Comparison of ENCODE assay signal across 13 cellular contexts in the genomic region with DNA sequence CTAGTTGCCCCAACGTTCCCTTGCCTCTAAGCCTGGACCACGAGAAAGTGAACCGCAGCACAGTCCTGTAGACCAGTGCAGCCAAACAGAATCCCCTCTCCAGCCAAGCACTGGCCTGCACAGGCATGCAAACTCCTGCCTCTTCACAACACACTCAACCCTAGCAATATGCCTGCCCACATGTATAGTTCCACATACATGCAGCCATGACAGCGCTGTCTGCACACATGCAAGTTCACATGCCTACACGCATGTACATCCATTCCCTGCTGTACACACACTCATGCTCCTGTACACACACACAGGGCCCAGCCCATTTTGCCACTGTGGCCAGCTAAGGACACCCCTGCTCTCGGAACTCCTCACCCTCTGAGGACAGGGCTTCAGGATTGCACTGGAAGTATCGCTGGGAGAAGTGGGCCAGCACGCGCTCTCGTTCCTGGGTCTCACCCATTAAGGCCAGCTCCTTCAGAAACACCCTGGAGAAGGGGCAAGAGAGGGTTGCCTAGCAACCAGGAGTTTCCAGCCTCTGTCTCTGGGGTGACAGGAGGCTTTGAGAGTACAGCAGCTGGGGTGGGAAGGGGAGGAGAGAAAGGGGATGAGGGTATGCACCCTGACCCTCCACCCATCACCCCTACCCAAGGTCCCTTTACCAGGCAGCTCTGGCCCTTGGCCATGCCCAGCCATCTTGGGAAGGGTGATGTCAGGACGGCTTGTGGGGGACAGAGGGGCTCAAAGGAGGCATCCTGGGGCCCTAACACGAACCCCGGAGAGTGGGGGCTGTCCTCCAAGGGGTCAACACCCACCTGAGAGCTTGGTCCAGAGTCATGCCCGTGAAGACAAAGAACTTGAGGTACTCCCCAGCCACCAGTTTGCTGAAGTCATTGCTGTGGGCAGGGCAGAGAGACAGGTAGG. TPM values are rescaled to one million over a fixed set of nuclear protein-coding genes. Genes with fewer than 3 reads are reported as not detected.
DNase-seq lines count a peak whose midpoint lies in the region; ATAC-seq and TF ChIP-seq lines count a peak whose summit lies in the region.
"Had no signal": no experiment of that assay in that cellular context is flagged by ENCODE, and none has a peak within 500 bp of the region (broad histone marks: within the 10 kb centered on the region; RNA-seq: fewer than 3 reads in every experiment).

No MANE protein-coding gene starts in this region.

- H2BK5ac ChIP-seq in mesenchymal stem cell (ENCODE audit: low read depth, low read length, poor library complexity, severe bottlenecking), result no peak overlapping the region

- peaks cover 29% of the 10 kb centered on the region for H3K4me1 Mint-ChIP-seq in activated T-cell treated with anti-CD3 and anti-CD28 coated beads, Interleukin-2, amount 50 U/mL, for 4 hours (ENCODE audit: low read depth)
- peaks cover 34% of the 10 kb centered on the region for H3K4me1 Mint-ChIP-seq in activated naive CD8-positive, alpha-beta T cell (ENCODE audit: low read depth)

- peak overlapping the region; percentile 5 for H3K27ac Mint-ChIP-seq in activated naive CD8-positive, alpha-beta T cell

- H3K4me3 ChIP-seq in mesenchymal stem cell (ENCODE audit: insufficient read depth in 1 of 2, low read depth in 1 of 2, low read length in 2 of 2) (no peak overlapping the region), brain microvascular endothelial cell (ENCODE audit: low read depth, low read length) (no peak overlapping the region)

- H3K14ac ChIP-seq in mesenchymal stem cell (ENCODE audit: low read length in 2 of 2), result no peak overlapping the region

- peak overlapping the region; percentile 60 for H3K4me3 Mint-ChIP-seq in activated T-cell treated with anti-CD3 and anti-CD28 coated beads, Interleukin-2, amount 50 U/mL, for 4 hours
- peak overlapping the region; percentile 86 for H3K4me3 Mint-ChIP-seq in activated naive CD8-positive, alpha-beta T cell

- H3K23ac ChIP-seq in mesenchymal stem cell (ENCODE audit: low read length in 2 of 2), result no peak overlapping the region

- H3K36me3 ChIP-seq in mesenchymal stem cell (ENCODE audit: control insufficient read depth in 1 of 2, insufficient read depth in 2 of 2, low read depth in 1 of 2, low read length in 2 of 2), result no peaks in the 10 kb centered on the region
- H3K36me3 ChIP-seq in brain microvascular endothelial cell (replicated peaks), result no peaks in the 10 kb centered on the region
- H3K36me3 ChIP-seq: spleen had no signal

- TF ChIP-seq CTCF in brain microvascular endothelial cell (IDR thresholded peaks at IDR 0.05; ENCODE audit: low read depth, low read length, missing control alignments), result no peak

- H3K4me1 ChIP-seq in mesenchymal stem cell (ENCODE audit: control insufficient read depth, insufficient read depth, low read depth, low read length), result peaks cover 19% of the 10 kb centered on the region

- peaks cover 42% of the 10 kb centered on the region for H3K27me3 Mint-ChIP-seq in activated T-cell treated with anti-CD3 and anti-CD28 coated beads, Interleukin-2, amount 50 U/mL, for 4 hours (ENCODE audit: low read depth)
- peaks cover 3% of the 10 kb centered on the region for H3K27me3 Mint-ChIP-seq in activated naive CD8-positive, alpha-beta T cell

- no peak overlapping the region for H2AK5ac ChIP-seq in mesenchymal stem cell (ENCODE audit: low read length, severe bottlenecking)

- no peaks in the 10 kb centered on the region for H3K36me3 Mint-ChIP-seq in activated T-cell treated with anti-CD3 and anti-CD28 coated beads, Interleukin-2, amount 50 U/mL, for 4 hours (ENCODE audit: insufficient read depth)
- no peaks in the 10 kb centered on the region for H3K36me3 Mint-ChIP-seq in activated naive CD8-positive, alpha-beta T cell

- DNase-seq in activated T-cell treated with anti-CD3 and anti-CD28 coated beads, Interleukin-2, amount 50 U/mL, for 4 hours, result no peak
- no peak for DNase-seq in activated T-cell treated with anti-CD3 and anti-CD28 coated beads, Interleukin-2, amount 50 U/mL, for 1 hour
- no peak for DNase-seq in mesenchymal stem cell
- no peak for DNase-seq in inferior parietal cortex (ENCODE audit: extremely low spot score)
- DNase-seq in brain microvascular endothelial cell, result no peak
- DNase-seq: cerebellar nuclear complex, Karpas-422, NCI-H2081 treated with DMSO at 0.1 percent for 48 hours, spleen had no signal

- H4K91ac ChIP-seq in mesenchymal stem cell (ENCODE audit: low read length), result peak overlapping the region; percentile 31

- no peak overlapping the region for H3K18ac ChIP-seq in mesenchymal stem cell (ENCODE audit: low read depth in 1 of 2, low read length in 2 of 2)

- no peak overlapping the region for H4K8ac ChIP-seq in mesenchymal stem cell (ENCODE audit: low read length)

- no peak for ATAC-seq in activated T-cell treated with anti-CD3 and anti-CD28 coated beads, Interleukin-2, amount 50 U/mL, for 4 hours
- no peak for ATAC-seq in GM19351 (IDR thresholded peaks at IDR 0.05; ENCODE audit: unreplicated experiment)
- ATAC-seq: esophagus mucosa had no signal

- no peak overlapping the region for H2AFZ ChIP-seq in mesenchymal stem cell (ENCODE audit: low read depth, low read length)

- H2BK12ac ChIP-seq in mesenchymal stem cell (ENCODE audit: low read length in 2 of 2), result no peak overlapping the region

- WGBS in mesenchymal stem cell, result 84% methylated on average over 14 of the region's 14 CpGs

- H3K27ac ChIP-seq in mesenchymal stem cell (ENCODE audit: low read length, poor library complexity, severe bottlenecking), result no peak overlapping the region
- peak overlapping the region; percentile 76 for H3K27ac ChIP-seq in temporal lobe (ENCODE audit: low read depth, low read length)
- H3K27ac ChIP-seq in brain microvascular endothelial cell, result no peak overlapping the region
- H3K27ac ChIP-seq: spleen had no signal

- peaks cover 93 to 94% of the 10 kb centered on the region in 2 experiments for H3K27me3 ChIP-seq in mesenchymal stem cell (ENCODE audit: control insufficient read depth in 1 of 2, insufficient read depth in 1 of 2, low read length in 2 of 2)
- H3K27me3 ChIP-seq in brain microvascular endothelial cell (replicated peaks), result peaks cover 26% of the 10 kb centered on the region

- no peak overlapping the region for H2BK120ac ChIP-seq in mesenchymal stem cell (ENCODE audit: low read depth, low read length)

- H3K4ac ChIP-seq in mesenchymal stem cell (ENCODE audit: low read depth in 1 of 2, low read length in 2 of 2), result no peak overlapping the region

- in situ Hi-C loops in brain microvascular endothelial cell (cut with HindIII; ENCODE audit: low pct_ligation_motif_present, low sequenced_read_pairs), result no loop called here

- H3K79me1 ChIP-seq in mesenchymal stem cell (replicated peaks; ENCODE audit: low read length, poor library complexity, severe bottlenecking), result no peaks in the 10 kb centered on the region

- no peaks in the 10 kb centered on the region for H3K9me3 ChIP-seq in mesenchymal stem cell (ENCODE audit: control insufficient read depth, low read length)
- H3K9me3 ChIP-seq: spleen had no signal

- H3K9me3 Mint-ChIP-seq in activated T-cell treated with anti-CD3 and anti-CD28 coated beads, Interleukin-2, amount 50 U/mL, for 4 hours, result no peaks in the 10 kb centered on the region
- no peaks in the 10 kb centered on the region for H3K9me3 Mint-ChIP-seq in activated naive CD8-positive, alpha-beta T cell (ENCODE audit: low read depth)

- H3K4me2 ChIP-seq in mesenchymal stem cell (ENCODE audit: low read length, poor library complexity, severe bottlenecking), result no peak overlapping the region

- H3K9ac ChIP-seq in mesenchymal stem cell (ENCODE audit: low read length), result no peak overlapping the region

- peak overlapping the region; percentile 26 for H2BK15ac ChIP-seq in mesenchymal stem cell (ENCODE audit: low read depth, poor library complexity, severe bottlenecking)

RNA-seq across cellular contexts. Expression of gene PSD, which starts 7.0 kb away (rescaled TPM):
- 1 to 10 TPM; 2.3 to 4.6 (median 3.7) TPM for total RNA-seq in activated T-cell treated with anti-CD3 and anti-CD28 coated beads, Interleukin-2, amount 50 U/mL, for 4 hours
- polyA plus RNA-seq in mesenchymal stem cell (2013, experiment 1 of 2), result 2.6 TPM
- polyA plus RNA-seq in mesenchymal stem cell (2013, experiment 2 of 2), result 2.2 TPM
- total RNA-seq in temporal lobe, result 99.6 TPM

RNA-seq across cellular contexts. Expression of gene FBXL15, which starts 9.0 kb away (rescaled TPM):
- total RNA-seq in activated T-cell treated with anti-CD3 and anti-CD28 coated beads, Interleukin-2, amount 50 U/mL, for 4 hours, result 10 to 100 TPM; 16.5 to 17.7 (median 16.6) TPM
- 7.3 TPM for polyA plus RNA-seq in mesenchymal stem cell (2013, experiment 1 of 2)
- polyA plus RNA-seq in mesenchymal stem cell (2013, experiment 2 of 2), result 7.5 TPM
- 13.8 TPM for total RNA-seq in temporal lobe

RNA-seq across cellular contexts. Expression of gene NFKB2, which starts 16.1 kb away (rescaled TPM):
- total RNA-seq in activated T-cell treated with anti-CD3 and anti-CD28 coated beads, Interleukin-2, amount 50 U/mL, for 4 hours, result 100 to 1,000 TPM; 300 to 365 (median 302) TPM
- 11.8 TPM for polyA plus RNA-seq in mesenchymal stem cell (2013, experiment 1 of 2)
- polyA plus RNA-seq in mesenchymal stem cell (2013, experiment 2 of 2), result 11.2 TPM
- total RNA-seq in temporal lobe, result 1.5 TPM

RNA-seq across cellular contexts. Expression of gene CUEDC2, which starts 20.8 kb away (rescaled TPM):
- total RNA-seq in activated T-cell treated with anti-CD3 and anti-CD28 coated beads, Interleukin-2, amount 50 U/mL, for 4 hours, result 10 to 100 TPM; 44.3 to 50.6 (median 45.3) TPM
- polyA plus RNA-seq in mesenchymal stem cell (2013, experiment 1 of 2), result 77.8 TPM
- 80.7 TPM for polyA plus RNA-seq in mesenchymal stem cell (2013, experiment 2 of 2)
- total RNA-seq in temporal lobe, result 50.9 TPM

RNA-seq across cellular contexts. Expression of gene C10orf95, which starts 39.7 kb away (rescaled TPM):
- total RNA-seq in activated T-cell treated with anti-CD3 and anti-CD28 coated beads, Interleukin-2, amount 50 U/mL, for 4 hours, result under 1 TPM; 0.27 to 0.96 (median 0.45) TPM
- polyA plus RNA-seq in mesenchymal stem cell (2013, experiment 1 of 2), result not detected
- polyA plus RNA-seq in mesenchymal stem cell (2013, experiment 2 of 2), result 0.03 TPM
- under 0.01 TPM for total RNA-seq in temporal lobe

Comparison
In these comparisons a context has a peak if more than half of its experiments do, and no peak if none do; other contexts are left out.
1. RNA of gene PSD, which starts 7.0 kb away (total RNA-seq): 99.6 TPM in temporal lobe (single experiment); 2.3 to 4.6 TPM in activated T-cell treated with anti-CD3 and anti-CD28 coated beads, Interleukin-2, amount 50 U/mL, for 4 hours; every median in the first group is over 10 times any median in the second.
2. RNA of gene NFKB2, which starts 16.1 kb away (total RNA-seq): 300 to 365 TPM in activated T-cell treated with anti-CD3 and anti-CD28 coated beads, Interleukin-2, amount 50 U/mL, for 4 hours; 1.5 TPM in temporal lobe (single experiment); every median in the first group is over 100 times any median in the second.